8 cellular contexts compared by ENCODE assay signal in genomic region chr15:73704869-73705645, GRCh38.
DNase-seq lines count a peak whose midpoint lies in the region; ATAC-seq and TF ChIP-seq lines count a peak whose summit lies in the region.

No MANE protein-coding gene starts in this region.

- DNase-seq in GM10266 (ENCODE audit: extremely low spot score) (peak; percentile 76), LoVo (ENCODE audit: low spot score) (peak; percentile 51), T-helper 22 cell (ENCODE audit: low read depth) (peak; percentile 12), astrocyte of the cerebellum (ENCODE audit: low read depth) (no peak), inferior parietal cortex (ENCODE audit: extremely low spot score) (peak; percentile 59), GOT3 (lab: John Stamatoyannopoulos, UW) (no peak)
- peak; percentile 66 for DNase-seq in stimulated activated CD4-positive, alpha-beta T cell treated with anti-CD3 and anti-CD28 coated beads, Interleukin-4, amount 100 ng/mL, for 24 hours

- no peak overlapping the region for H3K4me3 ChIP-seq in astrocyte of the cerebellum (ENCODE audit: low read depth, low read length)

- TF ChIP-seq CTCF in GM10266 (IDR thresholded peaks at IDR 0.05; ENCODE audit: control insufficient read depth, insufficient read depth, low read depth, missing control alignments) (peak; percentile 73), astrocyte of the cerebellum (IDR thresholded peaks at IDR 0.05; ENCODE audit: low read depth, low read length, missing control alignments) (peak; percentile 92)

- in situ Hi-C loops in astrocyte of the cerebellum (cut with HindIII; ENCODE audit: low sequenced_read_pairs), result no loop called here

- ATAC-seq in GM19023 (IDR thresholded peaks at IDR 0.05; ENCODE audit: unreplicated experiment), result no peak

Comparison
In these comparisons a context has a peak if more than half of its experiments do, and no peak if none do; other contexts are left out.
1. DNase-seq: peak in GM10266 (single experiment), LoVo (single experiment), T-helper 22 cell (single experiment), inferior parietal cortex (single experiment) and stimulated activated CD4-positive, alpha-beta T cell treated with anti-CD3 and anti-CD28 coated beads, Interleukin-4, amount 100 ng/mL, for 24 hours (single experiment); none in astrocyte of the cerebellum (single experiment) and GOT3 (single experiment).